Comparison of ENCODE assay signal across 8 cellular contexts in genomic region chr9:91361294-91362201, GRCh38. TPM values are rescaled to one million over a fixed set of nuclear protein-coding genes. Genes with fewer than 3 reads are reported as not detected.
DNase-seq lines count a peak whose midpoint lies in the region; ATAC-seq, FAIRE-seq and TF ChIP-seq lines count a peak whose summit lies in the region.

A gene with protein sequence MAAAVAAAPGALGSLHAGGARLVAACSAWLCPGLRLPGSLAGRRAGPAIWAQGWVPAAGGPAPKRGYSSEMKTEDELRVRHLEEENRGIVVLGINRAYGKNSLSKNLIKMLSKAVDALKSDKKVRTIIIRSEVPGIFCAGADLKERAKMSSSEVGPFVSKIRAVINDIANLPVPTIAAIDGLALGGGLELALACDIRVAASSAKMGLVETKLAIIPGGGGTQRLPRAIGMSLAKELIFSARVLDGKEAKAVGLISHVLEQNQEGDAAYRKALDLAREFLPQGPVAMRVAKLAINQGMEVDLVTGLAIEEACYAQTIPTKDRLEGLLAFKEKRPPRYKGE (minus strand): TSS chr9:91361918. CDS start chr9:91361889, 29 bp downstream.

- H3K27ac ChIP-seq in astrocyte (ENCODE audit: low read depth, low read length) (peak within 1 kb of the TSS; percentile 85), aorta (ENCODE audit: low read depth in 1 of 2, low read length in 2 of 2) (peak within 1 kb of the TSS in 1 of 2 donors; percentile 58)

- peaks cover 3% of the 10 kb centered on the region for H3K4me1 Mint-ChIP-seq in astrocyte (ENCODE audit: low read depth, unreplicated experiment)

- H3K36me3 ChIP-seq in astrocyte (ENCODE audit: insufficient read depth, low read length) (no peaks in the 10 kb centered on the region), aorta (ENCODE audit: control insufficient read depth in 1 of 2, insufficient read depth in 2 of 2, low read length in 1 of 2) (no peaks in the 10 kb centered on the region)

- DNase-seq in GM12892 (ENCODE audit: insufficient read length) (peak; percentile 87), HFF-Myc (ENCODE audit: extremely low read depth, low read depth) (no peak), NAMALWA (ENCODE audit: low spot score) (peak; percentile 89), T-helper 9 cell (peak; percentile 77), astrocyte (ENCODE audit: low read depth) (peak; percentile 33), hepatic stellate cell (ENCODE audit: low spot score) (peak; percentile 93), retina (peak; percentile 85), aorta (peak; percentile 90 to 96)

- no peaks in the 10 kb centered on the region for H3K9me3 ChIP-seq in astrocyte (ENCODE audit: insufficient read depth, low read depth, low read length)
- no peaks in the 10 kb centered on the region for H3K9me3 ChIP-seq in aorta (ENCODE audit: control insufficient read depth, low read length)

- peak within 1 kb of the TSS; percentile 86 for H3K4me2 ChIP-seq in astrocyte (ENCODE audit: low read length)

- peaks cover 4% of the 10 kb centered on the region for H3K9me3 Mint-ChIP-seq in astrocyte (ENCODE audit: unreplicated experiment)

- FAIRE-seq in GM12892 (lab: Jason Lieb, UNC) (peak; percentile 91), astrocyte (lab: Jason Lieb, UNC) (no peak)

- H3K9ac ChIP-seq in astrocyte (ENCODE audit: low read length) = peak within 1 kb of the TSS; percentile 94

- H3K27me3 ChIP-seq in astrocyte (ENCODE audit: insufficient read depth, low read length) (no peaks in the 10 kb centered on the region), aorta (ENCODE audit: control insufficient read depth in 1 of 2, insufficient read depth in 2 of 2, low read length in 1 of 2) (no peaks in the 10 kb centered on the region)

- WGBS in aorta, 2 donors = 0% methylated on average over 65 to 86 of the region's 86 CpGs

- peak; percentile 97 for ATAC-seq in aorta (ENCODE audit: low FRiP score)

- H4K20me1 ChIP-seq in astrocyte (ENCODE audit: insufficient read depth, low read length) = peaks cover 7% of the 10 kb centered on the region

- peak within 1 kb of the TSS; percentile 85 for H2AFZ ChIP-seq in astrocyte (ENCODE audit: low read depth, low read length)

- no peaks in the 10 kb centered on the region for H3K27me3 Mint-ChIP-seq in astrocyte (ENCODE audit: low read depth, unreplicated experiment)

- no peak for TF ChIP-seq CTCF in HFF-Myc (IDR thresholded peaks at IDR 0.05; ENCODE audit: low read depth, low read length, missing control alignments)
- no peak for TF ChIP-seq CTCF in astrocyte (IDR thresholded peaks at IDR 0.05; ENCODE audit: insufficient read depth, low read depth, low read length)

- peak; percentile 51; the same call in 1 of the 2 replicates for TF ChIP-seq POLR2A in GM12892 (IDR thresholded peaks at IDR 0.05; ENCODE audit: low read depth, low read length)

- H3K4me3 Mint-ChIP-seq in astrocyte (ENCODE audit: unreplicated experiment) = peak within 1 kb of the TSS; percentile 97

- intact Hi-C loops in aorta (cut with DNase I) = loop anchor here (5.0 kb wide), 3 partner anchors 61 to 169 kb away; partner anchors contain the start of gene NFIL3 (in 2 of the 2)

- H3K4me1 ChIP-seq in astrocyte (ENCODE audit: insufficient read depth, low read length) (peaks cover 14% of the 10 kb centered on the region), aorta (ENCODE audit: control insufficient read depth in 1 of 2, insufficient read depth in 2 of 2, low read length in 2 of 2) (peaks cover 0 to 2% of the 10 kb centered on the region in 2 donors)

- peak within 1 kb of the TSS; percentile 84 for H3K4me3 ChIP-seq in HFF-Myc (replicated peaks; ENCODE audit: low read depth, low read length)
- peak within 1 kb of the TSS; percentile 74 for H3K4me3 ChIP-seq in astrocyte (ENCODE audit: insufficient read depth, low read depth, low read length)
- H3K4me3 ChIP-seq in aorta (ENCODE audit: low read length in 2 of 2) = peak within 1 kb of the TSS; percentile 85 to 96

- H3K27ac Mint-ChIP-seq in astrocyte (ENCODE audit: unreplicated experiment) = peak within 1 kb of the TSS; percentile 70

- no peaks in the 10 kb centered on the region for H3K36me3 Mint-ChIP-seq in astrocyte (ENCODE audit: low read depth, unreplicated experiment)

- H3K79me2 ChIP-seq in astrocyte (ENCODE audit: insufficient read depth, low read length) = peaks cover 40% of the 10 kb centered on the region

RNA-seq across cellular contexts. Expression of the gene that starts here (rescaled TPM):
- 4.6 TPM for polyA plus RNA-seq in GM12892 (2012; ENCODE audit: missing spikeins)
- 8.9 and 9.8 TPM in 2 replicates for total RNA-seq in astrocyte
- 10 to 100 TPM; 13.7 to 25.7 TPM for total RNA-seq in aorta
- polyA plus RNA-seq in aorta = 10 to 100 TPM; 12.4 to 15.2 TPM
